1 cellular context compared by ENCODE assay signal in the genomic region with DNA sequence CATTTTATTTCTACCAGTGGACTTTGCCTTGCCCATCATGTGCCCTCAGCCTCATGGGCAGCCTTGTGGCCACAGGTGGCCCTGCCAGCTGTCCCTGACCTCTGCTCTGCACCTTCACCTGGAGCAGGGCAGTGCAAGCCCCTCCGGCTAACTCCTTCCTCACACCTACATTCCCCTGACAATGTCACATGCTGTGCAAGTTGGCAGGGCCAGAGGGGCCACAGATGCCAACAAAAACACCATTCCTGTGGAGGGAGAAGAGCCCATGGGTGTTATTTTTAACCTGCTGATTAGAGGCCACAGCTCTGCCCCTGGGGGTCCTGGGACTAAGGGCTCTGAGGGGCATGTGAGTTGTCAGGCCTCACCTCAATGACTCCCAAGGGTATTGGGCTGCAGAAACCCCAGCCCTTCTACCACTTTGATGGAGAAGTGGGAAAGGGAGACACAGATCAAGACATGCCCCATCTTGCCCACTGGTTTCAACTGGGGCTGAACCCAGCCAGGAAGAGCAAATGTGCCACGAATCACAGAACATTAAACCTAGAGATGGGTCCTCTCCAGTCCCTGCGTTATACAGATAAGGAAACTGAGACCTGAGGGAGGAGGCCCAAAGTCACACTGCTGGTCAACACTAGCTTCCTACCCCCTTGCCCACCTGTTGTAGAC.
TF ChIP-seq lines count a peak whose summit lies in the region.

No MANE protein-coding gene starts in this region.

TF ChIP-seq in SK-N-SH treated with all-trans-retinoic acid at 6 μM for 48 hours, 23 proteins besides CTCF, POLR2A, EP300 and RAD21 (continued from another document):
- TF ChIP-seq, protein P1, sequence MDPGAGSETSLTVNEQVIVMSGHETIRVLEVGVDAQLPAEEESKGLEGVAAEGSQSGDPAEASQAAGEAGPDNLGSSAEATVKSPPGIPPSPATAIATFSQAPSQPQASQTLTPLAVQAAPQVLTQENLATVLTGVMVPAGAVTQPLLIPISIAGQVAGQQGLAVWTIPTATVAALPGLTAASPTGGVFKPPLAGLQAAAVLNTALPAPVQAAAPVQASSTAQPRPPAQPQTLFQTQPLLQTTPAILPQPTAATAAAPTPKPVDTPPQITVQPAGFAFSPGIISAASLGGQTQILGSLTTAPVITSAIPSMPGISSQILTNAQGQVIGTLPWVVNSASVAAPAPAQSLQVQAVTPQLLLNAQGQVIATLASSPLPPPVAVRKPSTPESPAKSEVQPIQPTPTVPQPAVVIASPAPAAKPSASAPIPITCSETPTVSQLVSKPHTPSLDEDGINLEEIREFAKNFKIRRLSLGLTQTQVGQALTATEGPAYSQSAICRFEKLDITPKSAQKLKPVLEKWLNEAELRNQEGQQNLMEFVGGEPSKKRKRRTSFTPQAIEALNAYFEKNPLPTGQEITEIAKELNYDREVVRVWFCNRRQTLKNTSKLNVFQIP (CRISPR knock-in tag; IDR thresholded peaks at IDR 0.05; ENCODE audit: borderline replicate concordance, low read depth): no peak
- TF ChIP-seq TCF4 (CRISPR knock-in tag; IDR thresholded peaks at IDR 0.05; ENCODE audit: borderline replicate concordance) (no peak), OSR1 (CRISPR knock-in tag; IDR thresholded peaks at IDR 0.05) (no peak), ZFP3 (CRISPR knock-in tag; IDR thresholded peaks at IDR 0.05) (no peak), SNAI2 (CRISPR knock-in tag; IDR thresholded peaks at IDR 0.05) (no peak), BACH2 (CRISPR knock-in tag; IDR thresholded peaks at IDR 0.05; ENCODE audit: borderline replicate concordance) (no peak)
